ENCODE assay signal across 8 cellular contexts in genomic region chr14:22766457-22767322, GRCh38. TPM values are rescaled to one million over a fixed set of nuclear protein-coding genes. Genes with fewer than 3 reads are reported as not detected.
DNase-seq lines count a peak whose midpoint lies in the region; ATAC-seq, FAIRE-seq and TF ChIP-seq lines count a peak whose summit lies in the region.

Gene OXA1L (plus strand): TSS chr14:22766688. CDS start chr14:22766702, 14 bp downstream.

- H3K36me3 ChIP-seq in right atrium auricular region (peaks cover 37% of the 10 kb centered on the region), psoas muscle (ENCODE audit: insufficient read depth in 1 of 2, low read depth in 1 of 2) (peaks cover 21 to 44% of the 10 kb centered on the region in 2 donors)

- FAIRE-seq in GM12892 (lab: Jason Lieb, UNC) (peak; percentile 98), urothelium cell line (lab: Jason Lieb, UNC) (no peak)

- 0% methylated on average over 56 of the region's 56 CpGs for WGBS in psoas muscle, 3 donors

- peak; percentile 80 for DNase-seq in GM12892 (ENCODE audit: insufficient read length)
- DNase-seq in NCI-H187 (lab: John Stamatoyannopoulos, UW): peak; percentile 91 to 97
- peak; percentile 78 to 99 (median 94) for DNase-seq in T-helper 2 cell
- peak; percentile 98 for DNase-seq in right atrium auricular region (ENCODE audit: low spot score)
- DNase-seq in psoas muscle: peak; percentile 98
- DNase-seq in urothelium cell line (ENCODE audit: low spot score): peak; percentile 94

- TF ChIP-seq CTCF in right atrium auricular region (IDR thresholded peaks at IDR 0.05): no peak
- no peak for TF ChIP-seq CTCF in psoas muscle (IDR thresholded peaks at IDR 0.05)

- peaks cover 0 to 6% of the 10 kb centered on the region in 2 donors for H3K9me3 ChIP-seq in right atrium auricular region
- H3K9me3 ChIP-seq in psoas muscle: peaks cover 6% of the 10 kb centered on the region

- TF ChIP-seq POLR2A in GM12892 (IDR thresholded peaks at IDR 0.05; ENCODE audit: low read depth, low read length): peak; percentile 90

- H3K27me3 ChIP-seq in right atrium auricular region (no peaks in the 10 kb centered on the region), psoas muscle (ENCODE audit: insufficient read depth in 3 of 3, low read length in 2 of 3) (no peaks in the 10 kb centered on the region)

- H3K4me3 ChIP-seq in right atrium auricular region: peak within 1 kb of the TSS; percentile 82 to 91
- H3K4me3 ChIP-seq in psoas muscle: peak within 1 kb of the TSS; percentile 92

- intact Hi-C loops in psoas muscle (cut with DNase I): no loop called here

- H3K4me1 ChIP-seq in right atrium auricular region: peaks cover 0 to 22% of the 10 kb centered on the region in 2 donors
- peaks cover 12% of the 10 kb centered on the region for H3K4me1 ChIP-seq in psoas muscle

- H3K27ac ChIP-seq in angular gyrus (ENCODE audit: low read depth, low read length): peak within 1 kb of the TSS; percentile 97
- peak within 1 kb of the TSS; percentile 84 to 90 for H3K27ac ChIP-seq in right atrium auricular region
- H3K27ac ChIP-seq in psoas muscle: peak within 1 kb of the TSS; percentile 89

- ATAC-seq in HG02870 (IDR thresholded peaks at IDR 0.05; ENCODE audit: unreplicated experiment) (peak; percentile 82), psoas muscle (peak; percentile 95 to 98 (median 96))

RNA-seq across cellular contexts. Expression of gene OXA1L, which starts in this region (rescaled TPM):
- 134 TPM for polyA plus RNA-seq in GM12892 (2012; ENCODE audit: missing spikeins)
- total RNA-seq in right atrium auricular region (10 to 100 TPM; 93.0 to 96.1 TPM), psoas muscle (100 to 1,000 TPM in 3 of 4 donors, 10 to 100 TPM in 1; 90.7 to 151 (median 131) TPM)
- 100 to 1,000 TPM; 115 to 168 (median 158) TPM for polyA plus RNA-seq in psoas muscle

Comparison
In these comparisons a context has a peak if more than half of its experiments do, and no peak if none do; other contexts are left out.
1. Peak in every context shown above with its lines: DNase-seq, ATAC-seq, H3K4me3 ChIP-seq and H3K27ac ChIP-seq.